Comparison of ENCODE assay signal across 13 cellular contexts in the genomic region with DNA sequence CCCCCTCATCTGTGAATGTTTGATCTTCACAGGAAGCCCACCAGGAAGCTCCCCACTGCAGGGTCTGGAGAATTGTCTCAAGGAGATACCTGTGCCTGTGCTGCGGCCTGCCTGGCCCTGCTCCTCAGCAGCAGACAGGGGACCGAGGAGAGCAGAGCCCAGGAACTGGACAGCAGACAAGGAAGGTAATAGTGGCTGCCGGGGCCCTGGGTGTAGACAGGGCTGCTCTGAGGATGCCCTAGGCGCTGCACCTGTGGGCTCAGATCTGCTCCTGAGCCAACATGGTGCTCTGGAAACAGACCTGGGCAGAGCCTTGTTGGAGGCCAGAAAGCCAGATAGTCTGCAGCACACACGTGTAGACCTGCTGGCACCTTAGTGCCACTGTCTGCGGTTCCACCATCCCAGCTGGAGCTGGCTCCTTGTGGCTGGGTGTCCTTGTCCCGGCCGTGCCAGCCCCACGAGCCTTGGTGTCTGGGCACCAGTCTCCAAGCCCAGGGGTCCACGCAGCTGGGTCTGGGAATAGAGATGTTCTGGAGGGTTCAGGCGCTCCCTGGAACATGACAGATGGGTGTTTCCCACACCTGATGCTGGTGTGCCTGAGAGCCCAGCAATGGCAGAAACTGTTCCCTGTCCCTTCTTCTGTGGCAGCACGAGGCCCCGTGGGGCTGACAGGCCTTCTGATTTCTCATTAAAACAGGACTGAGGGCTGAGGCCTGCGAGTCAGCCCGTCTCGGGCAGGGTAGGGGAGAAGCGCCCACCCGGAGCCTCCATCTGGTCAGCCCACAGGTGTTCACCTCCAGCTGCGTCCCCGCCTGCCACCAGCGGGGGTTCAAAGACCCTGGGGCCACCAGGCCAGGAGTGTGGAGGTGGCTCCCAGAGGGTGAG.
"Had no signal": no experiment of that assay in that cellular context is flagged by ENCODE, and none has a peak within 500 bp of the region (broad histone marks: within the 10 kb centered on the region; RNA-seq: fewer than 3 reads in every experiment).

No MANE protein-coding gene starts in this region.

- H3K27ac Mint-ChIP-seq: activated CD4-positive, alpha-beta T cell treated with anti-CD3 and anti-CD28 coated beads, Interleukin-2, amount 10 ng/mL, durations not matched to agents 24 days and 14 days; immature natural killer cell; stimulated activated naive B cell treated with anti-CD40 and anti-IgM and Interleukin-4, amounts not matched to agents 10 μg/mL and 1 μg/mL and 100 μg/mL, for 72 hours; T-helper 1 cell treated with Interleukin-12 subunit alpha and Interleukin-12 subunit beta and Interleukin-4 antibody, amounts not matched to agents 30 μg/mL and 1 μg/mL, for 36 hours had no signal

- H3K9me3 Mint-ChIP-seq: activated CD4-positive, alpha-beta T cell treated with anti-CD3 and anti-CD28 coated beads, Interleukin-2, amount 10 ng/mL, durations not matched to agents 24 days and 14 days; activated naive CD4-positive, alpha-beta T cell treated with anti-CD3 and anti-CD28 coated beads, Interleukin-2, amount 50 U/mL, for 72 hours; activated T-cell treated with anti-CD3 and anti-CD28 coated beads, Interleukin-2, amount 50 U/mL, for 4 hours; immature natural killer cell; stimulated activated naive B cell treated with anti-CD40 and anti-IgM and Interleukin-4, amounts not matched to agents 10 μg/mL and 1 μg/mL and 100 μg/mL, for 72 hours; T-helper 1 cell treated with Interleukin-12 subunit alpha and Interleukin-12 subunit beta and Interleukin-4 antibody, amounts not matched to agents 30 μg/mL and 1 μg/mL, for 36 hours had no signal

- H3K36me3 ChIP-seq: right lobe of liver had no signal

- H3K4me3 ChIP-seq: adrenal gland, gastrocnemius medialis, heart right ventricle, right lobe of liver had no signal

- H3K4me1 Mint-ChIP-seq: activated CD4-positive, alpha-beta T cell treated with anti-CD3 and anti-CD28 coated beads, Interleukin-2, amount 10 ng/mL, durations not matched to agents 24 days and 14 days; immature natural killer cell; stimulated activated naive B cell treated with anti-CD40 and anti-IgM and Interleukin-4, amounts not matched to agents 10 μg/mL and 1 μg/mL and 100 μg/mL, for 72 hours had no signal

- ATAC-seq: activated naive CD4-positive, alpha-beta T cell treated with anti-CD3 and anti-CD28 coated beads, Interleukin-2, amount 50 U/mL, for 72 hours; activated T-cell treated with anti-CD3 and anti-CD28 coated beads, Interleukin-2, amount 50 U/mL, for 4 hours; gastrocnemius medialis; stimulated activated naive B cell treated with anti-CD40 and anti-IgM and Interleukin-4, amounts not matched to agents 10 μg/mL and 1 μg/mL and 100 μg/mL, for 72 hours had no signal

- DNase-seq: activated CD4-positive, alpha-beta T cell treated with anti-CD3 and anti-CD28 coated beads, Interleukin-2, amount 10 ng/mL, durations not matched to agents 24 days and 14 days; activated CD8-positive, alpha-beta memory T cell treated with anti-CD3 and anti-CD28 coated beads, Interleukin-2, amount 50 U/mL, for 4 hours; activated T-cell treated with anti-CD3 and anti-CD28 coated beads, Interleukin-2, amount 50 U/mL, for 4 hours; adrenal gland; gastrocnemius medialis; heart right ventricle; immature natural killer cell; mammary epithelial cell; stimulated activated CD4-positive, alpha-beta T cell treated with anti-CD3 and anti-CD28 coated beads, Interleukin-4, amount 100 ng/mL, for 4 hours; stimulated activated naive B cell treated with anti-CD40 and anti-IgM and Interleukin-4, amounts not matched to agents 10 μg/mL and 1 μg/mL and 100 μg/mL, for 72 hours had no signal

- H3K27ac ChIP-seq: adrenal gland, right lobe of liver had no signal

- H3K27me3 Mint-ChIP-seq: activated CD4-positive, alpha-beta T cell treated with anti-CD3 and anti-CD28 coated beads, Interleukin-2, amount 10 ng/mL, durations not matched to agents 24 days and 14 days; stimulated activated naive B cell treated with anti-CD40 and anti-IgM and Interleukin-4, amounts not matched to agents 10 μg/mL and 1 μg/mL and 100 μg/mL, for 72 hours had no signal

- H3K4me1 ChIP-seq: adrenal gland, right lobe of liver had no signal

- H3K4me3 Mint-ChIP-seq: activated CD4-positive, alpha-beta T cell treated with anti-CD3 and anti-CD28 coated beads, Interleukin-2, amount 10 ng/mL, durations not matched to agents 24 days and 14 days; activated T-cell treated with anti-CD3 and anti-CD28 coated beads, Interleukin-2, amount 50 U/mL, for 4 hours; immature natural killer cell; stimulated activated naive B cell treated with anti-CD40 and anti-IgM and Interleukin-4, amounts not matched to agents 10 μg/mL and 1 μg/mL and 100 μg/mL, for 72 hours; T-helper 1 cell treated with Interleukin-12 subunit alpha and Interleukin-12 subunit beta and Interleukin-4 antibody, amounts not matched to agents 30 μg/mL and 1 μg/mL, for 36 hours had no signal

- H3K36me3 Mint-ChIP-seq: activated naive CD4-positive, alpha-beta T cell treated with anti-CD3 and anti-CD28 coated beads, Interleukin-2, amount 50 U/mL, for 72 hours had no signal

- H3K27me3 ChIP-seq: adrenal gland, gastrocnemius medialis, heart right ventricle, right lobe of liver had no signal

- H3K9me3 ChIP-seq: adrenal gland, gastrocnemius medialis, heart right ventricle, right lobe of liver had no signal
